In genomic region chr18:55522011-55522410, GRCh38 we compare ENCODE assay signal across 9 cellular contexts.
A peak's percentile ranks its signal among the peaks of the same experiment; 100 is the strongest.
DNase-seq lines count a peak whose midpoint lies in the region; ATAC-seq, FAIRE-seq and TF ChIP-seq lines count a peak whose summit lies in the region.
"Had no signal": no experiment of that assay in that cellular context is flagged by ENCODE, and none has a peak within 500 bp of the region (broad histone marks: within the 10 kb centered on the region; RNA-seq: fewer than 3 reads in every experiment).

No MANE protein-coding gene starts in this region.

- H3K4me1 Mint-ChIP-seq in activated CD8-positive, alpha-beta T cell treated with anti-CD3 and anti-CD28 coated beads, Interleukin-2, amount 10 ng/mL, durations not matched to agents 7 days and 5 days (ENCODE audit: low read depth), result no peaks in the 10 kb centered on the region
- H3K4me1 Mint-ChIP-seq in neural crest cell, result peaks cover 17% of the 10 kb centered on the region

- TF ChIP-seq POLR2A in H54 (IDR thresholded peaks at IDR 0.05; ENCODE audit: low read depth, low read length), result no peak

- no peaks in the 10 kb centered on the region for H3K27me3 Mint-ChIP-seq in activated CD8-positive, alpha-beta T cell treated with anti-CD3 and anti-CD28 coated beads, Interleukin-2, amount 10 ng/mL, durations not matched to agents 7 days and 5 days (ENCODE audit: low read depth)
- no peaks in the 10 kb centered on the region for H3K27me3 Mint-ChIP-seq in neural crest cell (ENCODE audit: low read depth)

- peak; percentile 64 for ATAC-seq in HG02642 (IDR thresholded peaks at IDR 0.05; ENCODE audit: poor library complexity, unreplicated experiment)
- no peak for ATAC-seq in activated CD8-positive, alpha-beta T cell treated with anti-CD3 and anti-CD28 coated beads, Interleukin-2, amount 10 ng/mL, durations not matched to agents 7 days and 5 days

- CTCF ChIA-PET in activated CD8-positive, alpha-beta T cell treated with anti-CD3 and anti-CD28 coated beads, Interleukin-2, amount 10 ng/mL, durations not matched to agents 7 days and 5 days (lab: Charles Lee), result no interaction called here

- H3K36me3 Mint-ChIP-seq in activated CD8-positive, alpha-beta T cell treated with anti-CD3 and anti-CD28 coated beads, Interleukin-2, amount 10 ng/mL, durations not matched to agents 7 days and 5 days (ENCODE audit: low read depth), result no peaks in the 10 kb centered on the region
- peaks cover under 1% of the 10 kb centered on the region for H3K36me3 Mint-ChIP-seq in neural crest cell (ENCODE audit: low read depth)

- H3K27ac Mint-ChIP-seq in activated CD8-positive, alpha-beta T cell treated with anti-CD3 and anti-CD28 coated beads, Interleukin-2, amount 10 ng/mL, durations not matched to agents 7 days and 5 days, result no peak overlapping the region
- no peak overlapping the region for H3K27ac Mint-ChIP-seq in neural crest cell (ENCODE audit: unreplicated experiment)

- no peaks in the 10 kb centered on the region for H3K9me3 Mint-ChIP-seq in activated CD8-positive, alpha-beta T cell treated with anti-CD3 and anti-CD28 coated beads, Interleukin-2, amount 10 ng/mL, durations not matched to agents 7 days and 5 days (ENCODE audit: insufficient read depth)
- peaks cover 3% of the 10 kb centered on the region for H3K9me3 Mint-ChIP-seq in neural crest cell

- H3K4me3 Mint-ChIP-seq in activated CD8-positive, alpha-beta T cell treated with anti-CD3 and anti-CD28 coated beads, Interleukin-2, amount 10 ng/mL, durations not matched to agents 7 days and 5 days, result no peak overlapping the region
- H3K4me3 Mint-ChIP-seq in neural crest cell, result no peak overlapping the region

- DNase-seq in SKM-1 treated with dmso at 0.1 percent for 144 hours (lab: John Stamatoyannopoulos, UW; ENCODE audit: unreplicated experiment), result peak; percentile 9
- no peak for DNase-seq in SKM-1 (lab: John Stamatoyannopoulos, UW; ENCODE audit: unreplicated experiment)
- peak; percentile 26 for DNase-seq in activated CD8-positive, alpha-beta T cell treated with anti-CD3 and anti-CD28 coated beads, Interleukin-2, amount 10 ng/mL, durations not matched to agents 7 days and 5 days
- peak; percentile 16 for DNase-seq in neural crest cell (ENCODE audit: low read depth, low spot score)
- no peak for DNase-seq in cerebellum (ENCODE audit: low spot score)
- DNase-seq in D341Med (ENCODE audit: low spot score), result no peak
- no peak for DNase-seq in H54 (ENCODE audit: insufficient read length, low spot score)

- TF ChIP-seq CTCF in neural crest cell (conservative IDR thresholded peaks at IDR 0.05), result peak; percentile 53

- FAIRE-seq in H54 (lab: Jason Lieb, UNC), result no peak
- FAIRE-seq: endothelial cell of umbilical vein had no signal

- POLR2A ChIA-PET in activated CD8-positive, alpha-beta T cell treated with anti-CD3 and anti-CD28 coated beads, Interleukin-2, amount 10 ng/mL, durations not matched to agents 7 days and 5 days (lab: Charles Lee), result no interaction called here

Comparison
In these comparisons a context has a peak if more than half of its experiments do, and no peak if none do; other contexts are left out.
1. DNase-seq: peak in SKM-1 treated with dmso at 0.1 percent for 144 hours (single experiment), activated CD8-positive, alpha-beta T cell treated with anti-CD3 and anti-CD28 coated beads, Interleukin-2, amount 10 ng/mL, durations not matched to agents 7 days and 5 days (single experiment) and neural crest cell (single experiment); none in SKM-1 (single experiment), cerebellum (single experiment), D341Med (single experiment) and H54 (single experiment).